Comparison of ENCODE assay signal across 2 cellular contexts in the genomic region with DNA sequence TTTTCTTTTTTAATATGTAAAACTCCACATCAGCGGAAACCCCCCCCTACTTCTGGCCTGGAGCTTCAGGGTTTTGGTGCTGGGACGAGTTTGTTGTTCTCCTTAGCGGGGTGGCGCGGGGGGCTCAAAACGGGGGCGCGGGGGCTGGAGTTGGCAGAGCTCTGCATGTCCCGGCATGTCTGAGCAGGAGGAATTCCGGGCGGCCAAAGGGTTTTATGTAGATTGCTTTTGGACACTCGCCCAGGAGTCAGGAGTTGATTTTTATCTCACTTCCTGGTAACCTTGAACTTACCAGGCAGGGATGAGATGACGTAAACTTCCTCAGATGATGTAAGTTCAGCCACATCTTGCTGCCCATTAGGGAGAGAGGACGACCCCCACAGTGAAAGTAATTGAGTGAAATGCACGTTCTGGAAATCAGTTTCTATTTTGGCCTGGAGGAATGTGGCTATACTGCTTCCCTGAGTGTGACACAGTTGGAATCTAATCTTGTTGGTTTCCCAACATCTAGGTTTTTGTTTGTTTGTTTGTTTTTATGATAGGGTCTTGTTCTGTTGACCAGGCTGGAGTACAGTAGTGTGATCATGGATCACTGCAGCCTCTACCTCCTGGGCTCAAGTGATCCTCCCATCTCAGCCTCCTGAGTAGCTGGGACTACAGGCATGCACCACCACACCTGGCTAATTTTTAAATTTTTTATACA.
TF ChIP-seq lines count a peak whose summit lies in the region.

No MANE protein-coding gene starts in this region.

TF ChIP-seq in Ishikawa, 13 proteins besides CTCF, POLR2A, EP300 and RAD21 (continued from another document):
- TF ChIP-seq, protein P1, sequence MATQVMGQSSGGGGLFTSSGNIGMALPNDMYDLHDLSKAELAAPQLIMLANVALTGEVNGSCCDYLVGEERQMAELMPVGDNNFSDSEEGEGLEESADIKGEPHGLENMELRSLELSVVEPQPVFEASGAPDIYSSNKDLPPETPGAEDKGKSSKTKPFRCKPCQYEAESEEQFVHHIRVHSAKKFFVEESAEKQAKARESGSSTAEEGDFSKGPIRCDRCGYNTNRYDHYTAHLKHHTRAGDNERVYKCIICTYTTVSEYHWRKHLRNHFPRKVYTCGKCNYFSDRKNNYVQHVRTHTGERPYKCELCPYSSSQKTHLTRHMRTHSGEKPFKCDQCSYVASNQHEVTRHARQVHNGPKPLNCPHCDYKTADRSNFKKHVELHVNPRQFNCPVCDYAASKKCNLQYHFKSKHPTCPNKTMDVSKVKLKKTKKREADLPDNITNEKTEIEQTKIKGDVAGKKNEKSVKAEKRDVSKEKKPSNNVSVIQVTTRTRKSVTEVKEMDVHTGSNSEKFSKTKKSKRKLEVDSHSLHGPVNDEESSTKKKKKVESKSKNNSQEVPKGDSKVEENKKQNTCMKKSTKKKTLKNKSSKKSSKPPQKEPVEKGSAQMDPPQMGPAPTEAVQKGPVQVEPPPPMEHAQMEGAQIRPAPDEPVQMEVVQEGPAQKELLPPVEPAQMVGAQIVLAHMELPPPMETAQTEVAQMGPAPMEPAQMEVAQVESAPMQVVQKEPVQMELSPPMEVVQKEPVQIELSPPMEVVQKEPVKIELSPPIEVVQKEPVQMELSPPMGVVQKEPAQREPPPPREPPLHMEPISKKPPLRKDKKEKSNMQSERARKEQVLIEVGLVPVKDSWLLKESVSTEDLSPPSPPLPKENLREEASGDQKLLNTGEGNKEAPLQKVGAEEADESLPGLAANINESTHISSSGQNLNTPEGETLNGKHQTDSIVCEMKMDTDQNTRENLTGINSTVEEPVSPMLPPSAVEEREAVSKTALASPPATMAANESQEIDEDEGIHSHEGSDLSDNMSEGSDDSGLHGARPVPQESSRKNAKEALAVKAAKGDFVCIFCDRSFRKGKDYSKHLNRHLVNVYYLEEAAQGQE (IDR thresholded peaks at IDR 0.05; ENCODE audit: low read depth): no peak
- TF ChIP-seq ZBTB7A (IDR thresholded peaks at IDR 0.05; ENCODE audit: low read depth): peak; percentile 85; the same call in 1 of the 2 replicates
- TF ChIP-seq, protein P2, sequence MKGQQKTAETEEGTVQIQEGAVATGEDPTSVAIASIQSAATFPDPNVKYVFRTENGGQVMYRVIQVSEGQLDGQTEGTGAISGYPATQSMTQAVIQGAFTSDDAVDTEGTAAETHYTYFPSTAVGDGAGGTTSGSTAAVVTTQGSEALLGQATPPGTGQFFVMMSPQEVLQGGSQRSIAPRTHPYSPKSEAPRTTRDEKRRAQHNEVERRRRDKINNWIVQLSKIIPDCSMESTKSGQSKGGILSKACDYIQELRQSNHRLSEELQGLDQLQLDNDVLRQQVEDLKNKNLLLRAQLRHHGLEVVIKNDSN (IDR thresholded peaks at IDR 0.05): peak; percentile 51; the same call in 1 of the 2 replicates
- TF ChIP-seq MAX (IDR thresholded peaks at IDR 0.05): peak; percentile 65
- peak; percentile 88 for TF ChIP-seq CEBPB (IDR thresholded peaks at IDR 0.05)
- no peak for TF ChIP-seq YY1 (IDR thresholded peaks at IDR 0.05; ENCODE audit: low read depth)

TF ChIP-seq in SK-N-SH treated with all-trans-retinoic acid at 6 μM for 48 hours, 23 proteins besides CTCF, POLR2A, EP300 and RAD21 (continued from another document):
- TF ChIP-seq CREB5 (CRISPR knock-in tag; IDR thresholded peaks at IDR 0.05; ENCODE audit: low read depth) (peak; percentile 79), GLIS3 (CRISPR knock-in tag; IDR thresholded peaks at IDR 0.05) (0 out of 2 replicates have a peak, but pooled peaks have one; percentile 15), OSR1 (CRISPR knock-in tag; IDR thresholded peaks at IDR 0.05) (no peak), TSHZ2 (CRISPR knock-in tag; IDR thresholded peaks at IDR 0.05) (peak; percentile 93), TOX (CRISPR knock-in tag; IDR thresholded peaks at IDR 0.05; ENCODE audit: borderline replicate concordance) (peak; percentile 20; the same call in 1 of the 2 replicates), ZFP30 (CRISPR knock-in tag; IDR thresholded peaks at IDR 0.05) (0 out of 2 replicates have a peak, but pooled peaks have one; percentile 25), ZC3H10 (CRISPR knock-in tag; IDR thresholded peaks at IDR 0.05) (peak; percentile 13; the same call in 1 of the 2 replicates), ZNF8 (CRISPR knock-in tag; IDR thresholded peaks at IDR 0.05) (0 out of 2 replicates have a peak, but pooled peaks have one; percentile 33), BACH2 (CRISPR knock-in tag; IDR thresholded peaks at IDR 0.05; ENCODE audit: borderline replicate concordance) (no peak), PATZ1 (CRISPR knock-in tag; IDR thresholded peaks at IDR 0.05; ENCODE audit: borderline replicate concordance) (peak; percentile 56), CSRNP3 (CRISPR knock-in tag; IDR thresholded peaks at IDR 0.05) (no peak)
